In the genomic region with DNA sequence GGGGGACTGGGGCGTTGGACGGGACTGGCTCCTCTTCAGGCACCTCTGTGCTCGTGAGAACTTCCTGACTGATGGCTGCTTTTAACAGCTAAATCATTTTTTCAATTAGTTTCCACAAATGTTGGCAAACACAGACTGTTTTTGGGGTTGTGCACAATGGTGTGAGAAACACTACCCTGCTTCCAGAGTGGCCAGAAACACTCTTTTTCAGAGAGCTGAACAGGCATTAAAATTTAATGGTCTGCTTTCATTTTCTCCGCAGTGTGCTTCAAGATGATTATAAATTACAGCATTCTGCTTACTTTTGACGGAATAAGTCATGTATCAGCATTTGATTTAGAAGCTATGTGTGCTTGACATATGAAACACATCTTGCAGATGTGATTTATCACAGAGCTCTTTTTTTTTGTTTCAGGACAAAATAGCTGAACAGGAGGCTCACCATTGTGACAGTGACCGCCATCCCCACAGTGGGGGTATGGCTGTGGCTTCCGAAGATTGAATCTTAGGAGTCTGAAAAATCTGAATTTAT, we compare ENCODE assay signal across 11 cellular contexts.
DNase-seq lines count a peak whose midpoint lies in the region; ATAC-seq and TF ChIP-seq lines count a peak whose summit lies in the region.
"Had no signal": no experiment of that assay in that cellular context is flagged by ENCODE, and none has a peak within 500 bp of the region (broad histone marks: within the 10 kb centered on the region; RNA-seq: fewer than 3 reads in every experiment).

No MANE protein-coding gene starts in this region.

- H3K27me3 Mint-ChIP-seq in nephron progenitor cell (ENCODE audit: low read depth, poor library complexity) (no peaks in the 10 kb centered on the region), T-helper 17 cell (no peaks in the 10 kb centered on the region)

- H3K27ac ChIP-seq in A673 (ENCODE audit: low read depth, low read length, poor library complexity, severe bottlenecking) (no peak overlapping the region), HUES48 (ENCODE audit: low read depth, low read length) (peak overlapping the region; percentile 54)
- H3K27ac ChIP-seq: BLaER1 treated with 17β-estradiol and CSF1 and Interleukin-3, amounts not matched to agents 10 nM and 100 nM had no signal

- POLR2A ChIA-PET in A673 (lab: Charles Lee; ENCODE audit: low non-redundant PET): no interaction called here

- H3K4me1 Mint-ChIP-seq in nephron progenitor cell (peaks cover 80% of the 10 kb centered on the region), T-helper 17 cell (no peaks in the 10 kb centered on the region)

- no peaks in the 10 kb centered on the region for H3K9me3 ChIP-seq in A673 (ENCODE audit: low read depth, low read length, poor library complexity, severe bottlenecking)
- no peaks in the 10 kb centered on the region for H3K9me3 ChIP-seq in HUES48 (ENCODE audit: control insufficient read depth, insufficient read depth, low read length)
- no peaks in the 10 kb centered on the region for H3K9me3 ChIP-seq in endocrine pancreas (ENCODE audit: control insufficient read depth, low read length)
- H3K9me3 ChIP-seq in T-helper 17 cell (ENCODE audit: control insufficient read depth, low read length, poor library complexity, severe bottlenecking): no peaks in the 10 kb centered on the region

- H3K27me3 ChIP-seq in A673 (replicated peaks; ENCODE audit: insufficient read depth, low read depth, low read length, poor library complexity) (no peaks in the 10 kb centered on the region), HUES48 (ENCODE audit: control insufficient read depth, insufficient read depth, low read length) (no peaks in the 10 kb centered on the region), endocrine pancreas (ENCODE audit: control insufficient read depth, insufficient read depth, low read length) (no peaks in the 10 kb centered on the region)
- H3K27me3 ChIP-seq: BLaER1 treated with 17β-estradiol and CSF1 and Interleukin-3, amounts not matched to agents 10 nM and 100 nM had no signal

- peaks cover 11% of the 10 kb centered on the region for H3K4me1 ChIP-seq in A673 (ENCODE audit: insufficient read depth, low read length, poor library complexity, severe bottlenecking)
- H3K4me1 ChIP-seq in HUES48 (ENCODE audit: control insufficient read depth, insufficient read depth, low read length): peaks cover 55% of the 10 kb centered on the region
- peaks cover 6% of the 10 kb centered on the region for H3K4me1 ChIP-seq in endocrine pancreas (ENCODE audit: control insufficient read depth, insufficient read depth, low read length)
- H3K4me1 ChIP-seq: BLaER1 treated with 17β-estradiol and CSF1 and Interleukin-3, amounts not matched to agents 10 nM and 100 nM had no signal

- intact Hi-C loops in A673 (cut with micrococcal nuclease; ENCODE audit: unreplicated experiment): no loop called here

- CTCF ChIA-PET in A673 (lab: Charles Lee): interaction anchor here (0.6 kb wide), 1 partner anchor 599 kb away, joined by 12 read pairs; no protein-coding TSS in a partner anchor

- peaks cover 4% of the 10 kb centered on the region for H3K36me3 Mint-ChIP-seq in nephron progenitor cell (ENCODE audit: low read depth)
- no peaks in the 10 kb centered on the region for H3K36me3 Mint-ChIP-seq in T-helper 17 cell (ENCODE audit: low read depth)

- DNase-seq in A673 (ENCODE audit: low spot score): no peak
- no peak for DNase-seq in nephron progenitor cell
- DNase-seq in UCSD-AML1 (lab: John Stamatoyannopoulos, UW; ENCODE audit: unreplicated experiment): no peak
- DNase-seq in NCI-H748 (lab: John Stamatoyannopoulos, UW; ENCODE audit: unreplicated experiment): no peak
- DNase-seq in T-helper 17 cell: no peak
- no peak for DNase-seq in SHP77 (lab: John Stamatoyannopoulos, UW)
- DNase-seq: GOT3, NCI-H2029 had no signal

- H3K4me3 ChIP-seq in A673 (ENCODE audit: low read depth, low read length, poor library complexity, severe bottlenecking): peak overlapping the region; percentile 22
- H3K4me3 ChIP-seq in HUES48 (ENCODE audit: low read depth, low read length): peak overlapping the region; percentile 41
- H3K4me3 ChIP-seq in endocrine pancreas (ENCODE audit: control insufficient read depth, insufficient read depth, low read length): peak overlapping the region; percentile 84
- H3K4me3 ChIP-seq: BLaER1 treated with 17β-estradiol and CSF1 and Interleukin-3, amounts not matched to agents 10 nM and 100 nM had no signal

- TF ChIP-seq CTCF in A673 (conservative IDR thresholded peaks at IDR 0.05; ENCODE audit: low read depth, low read length) (no peak), nephron progenitor cell (IDR thresholded peaks at IDR 0.05) (no peak)

- ATAC-seq in T-helper 17 cell: no peak

- H3K27ac Mint-ChIP-seq in nephron progenitor cell: no peak overlapping the region
- H3K27ac Mint-ChIP-seq in T-helper 17 cell: no peak overlapping the region

- peak overlapping the region; percentile 36; the same call in 1 of the 2 replicates for H3K9ac ChIP-seq in HUES48 (ENCODE audit: low read depth, low read length)
- peak overlapping the region; percentile 38 for H3K9ac ChIP-seq in endocrine pancreas (ENCODE audit: control insufficient read depth, insufficient read depth, low read length)
- H3K9ac ChIP-seq: BLaER1 treated with 17β-estradiol and CSF1 and Interleukin-3, amounts not matched to agents 10 nM and 100 nM had no signal

- H3K4me3 Mint-ChIP-seq in nephron progenitor cell (peak overlapping the region; percentile 78), T-helper 17 cell (no peak overlapping the region)

- no peaks in the 10 kb centered on the region for H3K9me3 Mint-ChIP-seq in nephron progenitor cell

- no TSS peak for BruUV-seq in A673 (replicated peaks; lab: Mats Ljungman, UMichigan)

- no peaks in the 10 kb centered on the region for H3K36me3 ChIP-seq in A673 (ENCODE audit: insufficient read depth, low read length, poor library complexity, severe bottlenecking)
- H3K36me3 ChIP-seq in HUES48 (ENCODE audit: control insufficient read depth, insufficient read depth, low read length): no peaks in the 10 kb centered on the region
- no peaks in the 10 kb centered on the region for H3K36me3 ChIP-seq in endocrine pancreas (ENCODE audit: control insufficient read depth, insufficient read depth, low read length)
- H3K36me3 ChIP-seq: BLaER1 treated with 17β-estradiol and CSF1 and Interleukin-3, amounts not matched to agents 10 nM and 100 nM had no signal

Comparison
In these comparisons a context has a peak if more than half of its experiments do, and no peak if none do; other contexts are left out.
1. H3K4me3 ChIP-seq: peak in every context shown above with its lines; median percentile 84 in endocrine pancreas; 41 in HUES48; 22 in A673.